Comparison of ENCODE assay signal across 21 cellular contexts in genomic region chr19:3007975-3008374, GRCh38. TPM values are rescaled to one million over a fixed set of nuclear protein-coding genes. Genes with fewer than 3 reads are reported as not detected.
"Had no signal": no experiment of that assay in that cellular context is flagged by ENCODE, and none has a peak within 500 bp of the region (broad histone marks: within the 10 kb centered on the region; RNA-seq: fewer than 3 reads in every experiment).

No MANE protein-coding gene starts in this region.

- H3K27me3 ChIP-seq: colonic mucosa, esophagus squamous epithelium, gastroesophageal sphincter, neural progenitor cell, sigmoid colon, testis, tibial nerve had no signal

- H3K27ac ChIP-seq: colonic mucosa, esophagus squamous epithelium, gastroesophageal sphincter, neural progenitor cell, parathyroid adenoma, psoas muscle, sigmoid colon, skin epidermis, testis, tibial nerve had no signal

- H3K9me3 ChIP-seq: colonic mucosa, esophagus squamous epithelium, gastroesophageal sphincter, psoas muscle, sigmoid colon, testis, tibial nerve had no signal

- H3K36me3 ChIP-seq: colonic mucosa, neural progenitor cell had no signal

- H3K4me3 ChIP-seq: colonic mucosa, esophagus squamous epithelium, gastroesophageal sphincter, neural progenitor cell, psoas muscle, sigmoid colon, skin epidermis, testis, tibial nerve had no signal

- DNase-seq: colonic mucosa; dermis blood vessel endothelial cell; esophagus squamous epithelium; foreskin fibroblast; glutamatergic neuron; islet precursor cell; occipital lobe; psoas muscle; retina; sigmoid colon; stimulated activated CD4-positive, alpha-beta T cell treated with anti-CD3 and anti-CD28 coated beads, Interleukin-2, amount 100 ng/mL, for 24 hours; stimulated activated CD4-positive, alpha-beta T cell treated with anti-CD3 and anti-CD28 coated beads, Interleukin-4, amount 100 ng/mL, for 4 hours; stimulated activated naive B cell treated with anti-CD40 and anti-IgM and Interleukin-4, amounts not matched to agents 10 μg/mL and 1 μg/mL and 100 μg/mL, for 72 hours; stimulated activated naive CD8-positive, alpha-beta T cell treated with anti-CD3 and anti-CD28 coated beads, Interleukin-15, amount 100 ng/mL, for 72 hours; testis had no signal

- H3K79me2 ChIP-seq: parathyroid adenoma had no signal

- H3K4me2 ChIP-seq: neural progenitor cell had no signal

- H2AFZ ChIP-seq: neural progenitor cell, parathyroid adenoma had no signal

- H3K4me1 ChIP-seq: colonic mucosa, gastroesophageal sphincter, parathyroid adenoma, psoas muscle, sigmoid colon, tibial nerve had no signal

- H3K9ac ChIP-seq: neural progenitor cell, parathyroid adenoma had no signal

RNA-seq across cellular contexts. Expression of gene TLE6, which starts 30.6 kb away (rescaled TPM):
- total RNA-seq: myocyte had no signal
